21 cellular contexts compared by ENCODE assay signal in the genomic region with DNA sequence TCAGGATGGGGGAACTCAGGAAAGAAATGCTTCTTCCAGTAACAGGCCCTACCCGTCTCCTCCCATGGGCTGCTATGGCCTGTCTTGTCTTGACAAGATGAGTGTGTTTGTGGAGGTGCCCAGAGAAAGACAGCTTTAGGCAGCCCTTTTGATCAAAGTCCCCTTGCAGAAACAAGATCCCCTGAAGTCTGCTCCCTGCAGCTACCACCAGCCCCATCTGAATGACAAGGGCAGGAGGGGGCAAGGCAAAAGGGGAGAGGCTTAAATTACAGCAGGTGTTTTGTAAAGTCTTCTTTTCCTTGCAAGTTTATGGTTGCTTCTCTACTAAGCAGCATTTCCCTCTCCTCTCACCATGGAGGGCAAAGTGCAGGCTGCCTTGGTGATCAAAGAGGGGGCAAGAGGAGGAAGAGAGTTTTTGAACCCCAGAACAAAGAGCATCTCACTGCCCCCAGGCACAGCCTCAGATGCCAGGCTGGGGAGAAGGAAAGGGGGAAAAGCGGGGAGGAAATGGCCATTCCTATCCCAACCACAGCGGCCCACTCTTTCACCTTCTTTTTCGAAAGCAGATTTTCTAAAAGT. TPM values are rescaled to one million over a fixed set of nuclear protein-coding genes. Genes with fewer than 3 reads are reported as not detected.
"Had no signal": no experiment of that assay in that cellular context is flagged by ENCODE, and none has a peak within 500 bp of the region (broad histone marks: within the 10 kb centered on the region; RNA-seq: fewer than 3 reads in every experiment).

No MANE protein-coding gene starts in this region.

- H3K4me1 ChIP-seq: heart left ventricle, testis, uterus had no signal

- H3K36me3 ChIP-seq: heart left ventricle, uterus had no signal

- H3K9me3 ChIP-seq: heart left ventricle, testis, uterus had no signal

- ATAC-seq: activated CD8-positive, alpha-beta memory T cell treated with anti-CD3 and anti-CD28 coated beads, Interleukin-2, amount 10 ng/mL, durations not matched to agents 7 days and 5 days; activated CD8-positive, alpha-beta T cell treated with anti-CD3 and anti-CD28 coated beads for 36 hours; activated naive CD8-positive, alpha-beta T cell treated with anti-CD3 and anti-CD28 coated beads, Interleukin-2, amount 50 U/mL, for 24 hours; heart left ventricle; stimulated activated naive B cell treated with anti-CD40 and anti-IgM and Interleukin-4, amounts not matched to agents 10 μg/mL and 1 μg/mL and 100 μg/mL, for 72 hours had no signal

- H3K27ac ChIP-seq: epithelial cell of prostate, heart left ventricle, testis, uterus, VCaP had no signal

- H3K4me3 ChIP-seq: heart left ventricle, testis, uterus had no signal

- DNase-seq: activated CD4-positive, alpha-beta T cell treated with anti-CD3 and anti-CD28 coated beads, Interleukin-2, amount 10 ng/mL, durations not matched to agents 7 days and 5 days; activated CD4-positive, CD25-positive, alpha-beta regulatory T cell treated with anti-CD3 and anti-CD28 coated beads, Interleukin-2, amount 50 U/mL, for 72 hours; activated CD8-positive, alpha-beta memory T cell treated with anti-CD3 and anti-CD28 coated beads, Interleukin-2, amount 10 ng/mL, durations not matched to agents 7 days and 5 days; activated CD8-positive, alpha-beta T cell treated with anti-CD3 and anti-CD28 coated beads for 36 hours; activated gamma-delta T cell; activated naive CD4-positive, alpha-beta T cell treated with anti-CD3 and anti-CD28 coated beads, Interleukin-2, amount 50 U/mL, for 16 hours; activated naive CD8-positive, alpha-beta T cell treated with anti-CD3 and anti-CD28 coated beads, Interleukin-2, amount 50 U/mL, for 24 hours; cortex of kidney; heart left ventricle; occipital lobe; posterior cingulate gyrus; stimulated activated CD4-positive, alpha-beta T cell treated with anti-CD3 and anti-CD28 coated beads, Interleukin-2, amount 100 ng/mL, for 48 hours; stimulated activated CD8-positive, alpha-beta memory T cell treated with anti-CD3 and anti-CD28 coated beads, Interleukin-4, amount 100 ng/mL, for 48 hours; stimulated activated naive B cell treated with anti-CD40 and anti-IgM and Interleukin-4, amounts not matched to agents 10 μg/mL and 1 μg/mL and 100 μg/mL, for 72 hours; testis; trophoblast cell; uterus had no signal

- H3K27me3 ChIP-seq: testis, uterus had no signal

RNA-seq across cellular contexts. Expression of a gene that starts 6.7 kb away (rescaled TPM):
- total RNA-seq: activated CD8-positive, alpha-beta memory T cell treated with anti-CD3 and anti-CD28 coated beads, Interleukin-2, amount 10 ng/mL, durations not matched to agents 7 days and 5 days; activated T-helper 1 cell treated with anti-CD3 and anti-CD28 coated beads, Interleukin-12 subunit alpha, Interleukin-12 subunit beta, Interleukin-2, Interleukin-4 antibody, amounts not matched to agents 30 ng/mL and 10 ng/mL and 1 ng/mL, durations not matched to agents 14 hours and 24 hours and 36 hours; natural killer cell treated with Interleukin-12 subunit alpha and Interleukin-12 subunit beta and Interleukin-15 and Interleukin-18, amount 100 ng/mL, for 72 hours had no signal
